1 cellular context compared by ENCODE assay signal in the genomic region with DNA sequence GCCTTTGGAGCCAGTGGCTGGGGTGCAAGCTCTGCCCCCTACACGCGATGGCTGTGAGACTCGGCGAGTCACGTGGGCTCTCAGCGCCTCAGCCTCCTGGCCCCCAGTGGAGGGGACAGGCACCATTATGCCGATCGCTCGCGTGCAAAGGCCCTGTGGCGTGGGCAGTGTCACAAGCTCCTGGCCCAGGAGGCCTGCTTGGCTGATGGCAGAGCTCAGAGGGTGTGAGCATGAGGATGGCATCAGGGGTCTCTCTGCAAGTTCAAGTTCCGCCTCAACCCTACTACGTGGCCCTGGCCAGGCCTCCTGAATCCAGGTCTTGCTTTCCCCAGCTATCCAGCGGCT.
TF ChIP-seq lines count a peak whose summit lies in the region.

No MANE protein-coding gene starts in this region.

TF ChIP-seq in HepG2, 621 proteins besides CTCF, POLR2A, EP300 and RAD21 (continued from another document):
- no peak for TF ChIP-seq REPIN1 (CRISPR knock-in tag; IDR thresholded peaks at IDR 0.05; ENCODE audit: borderline replicate concordance, low read depth)
